In the genomic region with DNA sequence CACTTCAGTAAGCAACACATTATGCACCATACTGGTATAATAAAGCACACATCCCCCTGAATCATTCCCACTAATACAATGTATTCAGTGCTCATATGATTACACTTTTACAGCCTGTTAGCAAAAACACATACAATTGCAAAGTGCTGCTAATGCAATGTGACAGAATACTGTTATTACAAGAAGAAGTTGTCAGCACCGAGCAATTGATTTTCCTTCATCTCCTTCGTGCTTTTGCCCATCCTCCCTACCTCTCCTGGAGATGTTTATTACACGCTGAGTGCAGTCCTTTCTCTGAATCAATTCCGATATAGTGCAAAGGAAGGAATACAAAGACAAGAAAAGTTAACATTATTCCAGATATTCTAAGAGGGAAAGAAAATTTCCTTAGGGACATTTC, we compare ENCODE assay signal across 7 cellular contexts.
"Had no signal": no experiment of that assay in that cellular context is flagged by ENCODE, and none has a peak within 500 bp of the region (broad histone marks: within the 10 kb centered on the region; RNA-seq: fewer than 3 reads in every experiment).

No MANE protein-coding gene starts in this region.

- H3K9me3 ChIP-seq: HAP-1 had no signal

- ATAC-seq: HCT116, K562 had no signal

- H3K9me3 Mint-ChIP-seq: HFFc6 had no signal

- H3K4me3 Mint-ChIP-seq: HFFc6 had no signal

- H3K36me3 ChIP-seq: HAP-1 had no signal

- H3K4me1 ChIP-seq: HAP-1 had no signal

- H3K27ac Mint-ChIP-seq: HFFc6 had no signal

- H3K4me3 ChIP-seq: HAP-1, K562 had no signal

- DNase-seq: GOT3, H7, HFFc6, IMR-90 had no signal
